In genomic region chr5:137872476-137872875, GRCh38 we compare ENCODE assay signal across 23 cellular contexts. TPM values are rescaled to one million over a fixed set of nuclear protein-coding genes. Genes with fewer than 3 reads are reported as not detected.
DNase-seq lines count a peak whose midpoint lies in the region; FAIRE-seq and TF ChIP-seq lines count a peak whose summit lies in the region.
"Had no signal": no experiment of that assay in that cellular context is flagged by ENCODE, and none has a peak within 500 bp of the region (broad histone marks: within the 10 kb centered on the region; RNA-seq: fewer than 3 reads in every experiment).

No MANE protein-coding gene starts in this region.

- H3K9me3 Mint-ChIP-seq in neural progenitor cell, result no peaks in the 10 kb centered on the region
- H3K9me3 Mint-ChIP-seq: HFFc6 had no signal

- H3K27me3 ChIP-seq in neural progenitor cell (no peaks in the 10 kb centered on the region), tibial artery (no peaks in the 10 kb centered on the region)
- H3K27me3 ChIP-seq: MG63 had no signal

- peak; percentile 37 for DNase-seq in NCI-H82 (lab: John Stamatoyannopoulos, UW)
- DNase-seq in caudate nucleus (lab: John Stamatoyannopoulos, UW), result no peak
- DNase-seq in neural progenitor cell (ENCODE audit: low spot score), result peak; percentile 14
- no peak for DNase-seq in substantia nigra (lab: John Stamatoyannopoulos, UW)
- DNase-seq in frontal cortex (ENCODE audit: low spot score in 2 of 2), result no peak
- no peak for DNase-seq in tibial artery
- DNase-seq in medulla oblongata (ENCODE audit: extremely low spot score), result no peak
- DNase-seq: Calu3, DND-41, GOT3, HFFc6, KG1, MG63, NCI-H1105 treated with DMSO at 0.1 percent for 48 hours, NCI-H146, NCI-H2029, NCI-H446 treated with DMSO at 0.1 percent for 48 hours, NCI-H526, SHP77 had no signal

- H3K4me3 ChIP-seq in neural progenitor cell (no peak overlapping the region), tibial artery (no peak overlapping the region)
- H3K4me3 ChIP-seq: HAP-1, MG63 had no signal

- no peaks in the 10 kb centered on the region for H3K79me2 ChIP-seq in neural progenitor cell (ENCODE audit: low read depth)

- H3K4me1 ChIP-seq in neural progenitor cell, result peaks cover 11% of the 10 kb centered on the region
- H3K4me1 ChIP-seq in tibial artery, result no peaks in the 10 kb centered on the region
- H3K4me1 ChIP-seq: HAP-1 had no signal

- H3K27ac ChIP-seq in caudate nucleus (ENCODE audit: low read depth, low read length) (peak overlapping the region; percentile 65), neural progenitor cell (no peak overlapping the region), substantia nigra (ENCODE audit: low read depth, low read length, poor library complexity, severe bottlenecking) (peak overlapping the region; percentile 40), tibial artery (no peak overlapping the region)
- H3K27ac ChIP-seq: RWPE1 had no signal

- no peaks in the 10 kb centered on the region for H3K9me3 ChIP-seq in neural progenitor cell (ENCODE audit: low read depth)
- H3K9me3 ChIP-seq in tibial artery, result no peaks in the 10 kb centered on the region
- H3K9me3 ChIP-seq: HAP-1, MG63 had no signal

- no peak overlapping the region for H3K4me2 ChIP-seq in neural progenitor cell

- no peaks in the 10 kb centered on the region for H4K20me1 ChIP-seq in neural progenitor cell (ENCODE audit: low read depth)

- no peak for FAIRE-seq in frontal cortex (lab: Jason Lieb, UNC)
- FAIRE-seq: GM18507 had no signal

- TF ChIP-seq CTCF in neural progenitor cell (IDR thresholded peaks at IDR 0.05), result no peak
- no peak for TF ChIP-seq CTCF in tibial artery (IDR thresholded peaks at IDR 0.05)

- H3K9ac ChIP-seq in neural progenitor cell, result no peak overlapping the region

- H3K27ac Mint-ChIP-seq in neural progenitor cell, result peak overlapping the region; percentile 33
- H3K27ac Mint-ChIP-seq: HFFc6 had no signal

- no peak overlapping the region for H3K4me3 Mint-ChIP-seq in neural progenitor cell
- H3K4me3 Mint-ChIP-seq: HFFc6 had no signal

- H3K27me3 Mint-ChIP-seq in neural progenitor cell (ENCODE audit: insufficient read depth, low read depth), result no peaks in the 10 kb centered on the region

- peak overlapping the region; percentile 26 for H2AFZ ChIP-seq in neural progenitor cell (replicated peaks)

- H3K36me3 Mint-ChIP-seq in neural progenitor cell, result no peaks in the 10 kb centered on the region

- H3F3A ChIP-seq in neural progenitor cell (ENCODE audit: low read depth), result no peaks in the 10 kb centered on the region

- H3K36me3 ChIP-seq in neural progenitor cell (no peaks in the 10 kb centered on the region), tibial artery (no peaks in the 10 kb centered on the region)
- H3K36me3 ChIP-seq: HAP-1, MG63 had no signal

- H3K4me1 Mint-ChIP-seq in neural progenitor cell, result peaks cover 35% of the 10 kb centered on the region

- intact Hi-C loops in tibial artery (cut with DNase I; ENCODE audit: low total_unique reads), result no loop called here

RNA-seq across cellular contexts. Expression of gene MYOT, which starts 4.8 kb away (rescaled TPM):
- total RNA-seq in neural progenitor cell (ENCODE audit: low replicate concordance) (not detected in 2 replicates), frontal cortex (not detected)
- total RNA-seq: A172, Calu3, HFFc6 had no signal

RNA-seq across cellular contexts. Expression of gene PKD2L2, which starts 16.8 kb away (rescaled TPM):
- not detected in 2 replicates for total RNA-seq in neural progenitor cell (ENCODE audit: low replicate concordance)
- not detected for total RNA-seq in frontal cortex
- total RNA-seq: A172, Calu3, HFFc6 had no signal

Comparison
In these comparisons a context has a peak if more than half of its experiments do, and no peak if none do; other contexts are left out.
1. DNase-seq: peak in NCI-H82 (single experiment) and neural progenitor cell (single experiment); none in caudate nucleus (0 of 61), substantia nigra (0 of 49), frontal cortex (0 of 2), tibial artery (0 of 2) and medulla oblongata (single experiment).
2. H3K27ac ChIP-seq: peak in caudate nucleus (single experiment) and substantia nigra (single experiment); none in neural progenitor cell (single experiment) and tibial artery (0 of 2).